17 cellular contexts compared by ENCODE assay signal in the genomic region with DNA sequence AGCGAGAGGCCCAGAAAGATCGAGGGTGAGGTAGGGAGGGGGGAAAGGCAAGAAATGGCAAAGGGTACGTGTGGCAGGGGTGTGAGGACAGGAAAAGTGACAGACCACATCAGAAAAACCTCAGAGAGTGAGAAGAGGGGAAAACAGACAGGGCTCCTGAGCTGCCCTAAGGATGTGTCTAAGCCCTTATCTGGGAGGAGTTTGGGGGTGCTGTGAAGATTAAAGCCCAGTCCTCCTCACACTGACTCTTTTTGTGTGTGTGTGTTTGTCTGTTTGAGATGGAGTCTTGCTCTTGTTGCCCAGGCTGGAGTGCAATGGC. TPM values are rescaled to one million over a fixed set of nuclear protein-coding genes. Genes with fewer than 3 reads are reported as not detected.
DNase-seq lines count a peak whose midpoint lies in the region; ATAC-seq and TF ChIP-seq lines count a peak whose summit lies in the region.
"Had no signal": no experiment of that assay in that cellular context is flagged by ENCODE, and none has a peak within 500 bp of the region (broad histone marks: within the 10 kb centered on the region; RNA-seq: fewer than 3 reads in every experiment).

No MANE protein-coding gene starts in this region.

- peaks cover 97% of the 10 kb centered on the region for H3K27me3 Mint-ChIP-seq in T-helper 1 cell treated with Interleukin-12 subunit alpha and Interleukin-12 subunit beta and Interleukin-4 antibody, amounts not matched to agents 30 μg/mL and 1 μg/mL, for 36 hours (ENCODE audit: low read depth)
- H3K27me3 Mint-ChIP-seq in IgD-negative memory B cell (peaks cover 83% of the 10 kb centered on the region), natural killer cell (ENCODE audit: low read depth in 2 of 2) (peaks cover 86 to 99% of the 10 kb centered on the region in 2 donors)
- peaks cover 91% of the 10 kb centered on the region for H3K27me3 Mint-ChIP-seq in activated naive CD8-positive, alpha-beta T cell treated with anti-CD3 and anti-CD28 coated beads, Interleukin-2, amount 10 ng/mL, durations not matched to agents 7 days and 5 days

- peak overlapping the region; percentile 59 for H3K4me3 Mint-ChIP-seq in T-helper 1 cell treated with Interleukin-12 subunit alpha and Interleukin-12 subunit beta and Interleukin-4 antibody, amounts not matched to agents 30 μg/mL and 1 μg/mL, for 36 hours
- H3K4me3 Mint-ChIP-seq in IgD-negative memory B cell (peak overlapping the region in 3 of 4 donors; percentile 50 to 80 (median 66)), natural killer cell (peak overlapping the region; percentile 26)
- peak overlapping the region; percentile 72 for H3K4me3 Mint-ChIP-seq in activated naive CD8-positive, alpha-beta T cell treated with anti-CD3 and anti-CD28 coated beads, Interleukin-2, amount 10 ng/mL, durations not matched to agents 7 days and 5 days
- H3K4me3 Mint-ChIP-seq: activated T-cell treated with anti-CD3 and anti-CD28 coated beads, Interleukin-2, amount 50 U/mL, for 24 hours had no signal

- no peaks in the 10 kb centered on the region for H3K9me3 Mint-ChIP-seq in T-helper 1 cell treated with Interleukin-12 subunit alpha and Interleukin-12 subunit beta and Interleukin-4 antibody, amounts not matched to agents 30 μg/mL and 1 μg/mL, for 36 hours
- H3K9me3 Mint-ChIP-seq in IgD-negative memory B cell (no peaks in the 10 kb centered on the region), natural killer cell (no peaks in the 10 kb centered on the region)
- no peaks in the 10 kb centered on the region for H3K9me3 Mint-ChIP-seq in activated naive CD8-positive, alpha-beta T cell treated with anti-CD3 and anti-CD28 coated beads, Interleukin-2, amount 10 ng/mL, durations not matched to agents 7 days and 5 days
- H3K9me3 Mint-ChIP-seq: activated T-cell treated with anti-CD3 and anti-CD28 coated beads, Interleukin-2, amount 50 U/mL, for 24 hours had no signal

- TF ChIP-seq CTCF in natural killer cell (IDR thresholded peaks at IDR 0.05): no peak

- peaks cover 49% of the 10 kb centered on the region for H3K4me1 Mint-ChIP-seq in T-helper 1 cell treated with Interleukin-12 subunit alpha and Interleukin-12 subunit beta and Interleukin-4 antibody, amounts not matched to agents 30 μg/mL and 1 μg/mL, for 36 hours (ENCODE audit: low read depth)
- H3K4me1 Mint-ChIP-seq in IgD-negative memory B cell (peaks cover 28 to 68% (median 49%) of the 10 kb centered on the region in 3 donors), natural killer cell (peaks cover 60 to 64% of the 10 kb centered on the region in 2 donors)
- peaks cover 54% of the 10 kb centered on the region for H3K4me1 Mint-ChIP-seq in activated naive CD8-positive, alpha-beta T cell treated with anti-CD3 and anti-CD28 coated beads, Interleukin-2, amount 10 ng/mL, durations not matched to agents 7 days and 5 days

- intact Hi-C loops in natural killer cell (cut with micrococcal nuclease): no loop called here

- ATAC-seq in activated naive CD8-positive, alpha-beta T cell treated with anti-CD3 and anti-CD28 coated beads, Interleukin-2, amount 10 ng/mL, durations not matched to agents 7 days and 5 days (ENCODE audit: low read depth): peak; percentile 32
- ATAC-seq in natural killer cell: peak; percentile 18 to 43 (median 24)
- no peak for ATAC-seq in HG03045 (IDR thresholded peaks at IDR 0.05; ENCODE audit: unreplicated experiment)
- ATAC-seq in HG03175 (IDR thresholded peaks at IDR 0.05; ENCODE audit: unreplicated experiment): no peak
- ATAC-seq: HCT116 had no signal

- POLR2A ChIA-PET in activated naive CD8-positive, alpha-beta T cell treated with anti-CD3 and anti-CD28 coated beads, Interleukin-2, amount 10 ng/mL, durations not matched to agents 7 days and 5 days (lab: Charles Lee): interaction anchor here (0.6 to 2.2 kb wide), 4 partner anchors 10 to 28 kb away, joined by 3 to 6 read pairs (median 5); a partner anchor contains a TSS

- no peak overlapping the region for H3K27ac Mint-ChIP-seq in T-helper 1 cell treated with Interleukin-12 subunit alpha and Interleukin-12 subunit beta and Interleukin-4 antibody, amounts not matched to agents 30 μg/mL and 1 μg/mL, for 36 hours
- peak overlapping the region; percentile 34 to 88 (median 40) for H3K27ac Mint-ChIP-seq in IgD-negative memory B cell
- H3K27ac Mint-ChIP-seq in activated naive CD8-positive, alpha-beta T cell treated with anti-CD3 and anti-CD28 coated beads, Interleukin-2, amount 10 ng/mL, durations not matched to agents 7 days and 5 days: no peak overlapping the region
- H3K27ac Mint-ChIP-seq in natural killer cell: peak overlapping the region in 1 of 2 donors; percentile 25
- H3K27ac Mint-ChIP-seq: activated T-cell treated with anti-CD3 and anti-CD28 coated beads, Interleukin-2, amount 50 U/mL, for 24 hours had no signal

- DNase-seq in T-helper 1 cell (no peak), natural killer cell (no peak), NCI-H2171 treated with DMSO at 0.1 percent for 48 hours (lab: John Stamatoyannopoulos, UW) (no peak)
- DNase-seq in activated naive CD8-positive, alpha-beta T cell treated with anti-CD3 and anti-CD28 coated beads, Interleukin-2, amount 10 ng/mL, durations not matched to agents 7 days and 5 days: no peak
- DNase-seq: activated T-cell treated with anti-CD3 and anti-CD28 coated beads, Interleukin-2, amount 50 U/mL, for 24 hours; brain microvascular endothelial cell; hippocampal formation; NCI-H1694; NCI-H510A; psoas muscle had no signal

- peaks cover 10% of the 10 kb centered on the region for H3K36me3 Mint-ChIP-seq in T-helper 1 cell treated with Interleukin-12 subunit alpha and Interleukin-12 subunit beta and Interleukin-4 antibody, amounts not matched to agents 30 μg/mL and 1 μg/mL, for 36 hours (ENCODE audit: low read depth)
- H3K36me3 Mint-ChIP-seq in IgD-negative memory B cell: no peaks in the 10 kb centered on the region
- no peaks in the 10 kb centered on the region for H3K36me3 Mint-ChIP-seq in activated naive CD8-positive, alpha-beta T cell treated with anti-CD3 and anti-CD28 coated beads, Interleukin-2, amount 10 ng/mL, durations not matched to agents 7 days and 5 days
- H3K36me3 Mint-ChIP-seq in natural killer cell: peaks cover 9% of the 10 kb centered on the region

RNA-seq across cellular contexts. Expression of a gene that starts 0.7 kb away (rescaled TPM):
- not detected for polyA plus RNA-seq in IgD-negative memory B cell
- total RNA-seq in activated naive CD8-positive, alpha-beta T cell treated with anti-CD3 and anti-CD28 coated beads, Interleukin-2, amount 10 ng/mL, durations not matched to agents 7 days and 5 days: not detected
- not detected for total RNA-seq in natural killer cell
- total RNA-seq: A172, Daoy, psoas muscle had no signal
- polyA plus RNA-seq: psoas muscle had no signal

RNA-seq across cellular contexts. Expression of a gene that starts 1.2 kb away (rescaled TPM):
- polyA plus RNA-seq in IgD-negative memory B cell: not detected
- total RNA-seq in activated naive CD8-positive, alpha-beta T cell treated with anti-CD3 and anti-CD28 coated beads, Interleukin-2, amount 10 ng/mL, durations not matched to agents 7 days and 5 days: not detected
- total RNA-seq in natural killer cell: not detected
- total RNA-seq: A172, Daoy, psoas muscle had no signal

RNA-seq across cellular contexts. Expression of a gene that starts 17.4 kb away (rescaled TPM):
- polyA plus RNA-seq in IgD-negative memory B cell: not detected
- under 1 TPM; 0.14 to 0.25 TPM for total RNA-seq in activated naive CD8-positive, alpha-beta T cell treated with anti-CD3 and anti-CD28 coated beads, Interleukin-2, amount 10 ng/mL, durations not matched to agents 7 days and 5 days
- total RNA-seq in natural killer cell: not detected
- total RNA-seq: A172, Daoy had no signal

RNA-seq across cellular contexts. Expression of a gene that starts 27.7 kb away (rescaled TPM):
- polyA plus RNA-seq in IgD-negative memory B cell: 98.8 TPM
- total RNA-seq in activated naive CD8-positive, alpha-beta T cell treated with anti-CD3 and anti-CD28 coated beads, Interleukin-2, amount 10 ng/mL, durations not matched to agents 7 days and 5 days: 100 to 1,000 TPM; 143 to 148 TPM
- 100 to 1,000 TPM; 112 to 149 (median 138) TPM for total RNA-seq in natural killer cell

RNA-seq across cellular contexts. Expression of a gene that starts 29.1 kb away (rescaled TPM):
- 67.5 TPM for polyA plus RNA-seq in IgD-negative memory B cell
- total RNA-seq in activated naive CD8-positive, alpha-beta T cell treated with anti-CD3 and anti-CD28 coated beads, Interleukin-2, amount 10 ng/mL, durations not matched to agents 7 days and 5 days: 10 to 100 TPM; 41.8 to 42.9 TPM
- total RNA-seq in natural killer cell: 10 to 100 TPM; 39.9 to 43.2 (median 41.4) TPM

Comparison
In these comparisons a context has a peak if more than half of its experiments do, and no peak if none do; other contexts are left out.
1. H3K27ac Mint-ChIP-seq: peak in IgD-negative memory B cell (3 of 3); none in T-helper 1 cell treated with Interleukin-12 subunit alpha and Interleukin-12 subunit beta and Interleukin-4 antibody, amounts not matched to agents 30 μg/mL and 1 μg/mL, for 36 hours (single experiment) and activated naive CD8-positive, alpha-beta T cell treated with anti-CD3 and anti-CD28 coated beads, Interleukin-2, amount 10 ng/mL, durations not matched to agents 7 days and 5 days (single experiment).
2. ATAC-seq: peak in activated naive CD8-positive, alpha-beta T cell treated with anti-CD3 and anti-CD28 coated beads, Interleukin-2, amount 10 ng/mL, durations not matched to agents 7 days and 5 days (single experiment) and natural killer cell (3 of 3); none in HG03045 (single experiment) and HG03175 (single experiment).
3. Peak in every context shown above with its lines, with median percentiles within 50 percentile points of each other: H3K4me3 Mint-ChIP-seq.